11 cellular contexts compared by ENCODE assay signal in the genomic region with DNA sequence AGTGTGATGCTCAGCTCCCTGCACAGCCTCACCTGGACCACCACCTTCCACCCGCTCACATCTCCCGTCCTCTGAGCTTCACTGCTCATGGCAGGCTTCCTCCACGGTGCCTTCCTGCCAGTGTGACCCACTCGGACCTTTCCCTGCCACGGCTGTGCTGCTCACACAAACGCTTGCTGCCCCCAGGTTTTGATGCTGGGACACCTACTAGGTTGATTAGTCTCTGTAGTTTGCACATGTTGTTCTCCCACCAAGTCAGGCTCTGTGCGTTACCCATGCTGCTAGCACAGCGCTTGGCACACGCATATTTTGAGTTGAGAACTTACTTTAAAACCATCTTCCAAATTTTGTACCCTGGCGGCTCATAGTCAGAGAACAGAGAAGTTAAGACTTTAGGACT. TPM values are rescaled to one million over a fixed set of nuclear protein-coding genes. Genes with fewer than 3 reads are reported as not detected.
"Had no signal": no experiment of that assay in that cellular context is flagged by ENCODE, and none has a peak within 500 bp of the region (broad histone marks: within the 10 kb centered on the region; RNA-seq: fewer than 3 reads in every experiment).

No MANE protein-coding gene starts in this region.

- H2AFZ ChIP-seq: GM23248, GM23338 had no signal

- H3K4me3 ChIP-seq: GM23248, GM23338, HAP-1 had no signal

- H3K4me1 ChIP-seq: HAP-1 had no signal

- H3K9ac ChIP-seq: GM23248 had no signal

- H3K9me3 ChIP-seq: HAP-1 had no signal

- H3K27ac ChIP-seq: GM23248 had no signal

- H3K36me3 ChIP-seq: HAP-1 had no signal

- DNase-seq: GM23248, GOT3, H7, H9, HCEC 1CT, HFFc6 had no signal

- ATAC-seq: GM23338, HCT116 had no signal

- H3K4me2 ChIP-seq: GM23338 had no signal

RNA-seq across cellular contexts. Expression of gene MC2R, which starts 2.1 kb away (rescaled TPM):
- total RNA-seq: GM23248, GM23338, H1, H4, H7, H9, HFFc6 had no signal
- polyA plus RNA-seq: GM23248, GM23338, H1 had no signal
